Comparison of ENCODE assay signal across 8 cellular contexts in the genomic region with DNA sequence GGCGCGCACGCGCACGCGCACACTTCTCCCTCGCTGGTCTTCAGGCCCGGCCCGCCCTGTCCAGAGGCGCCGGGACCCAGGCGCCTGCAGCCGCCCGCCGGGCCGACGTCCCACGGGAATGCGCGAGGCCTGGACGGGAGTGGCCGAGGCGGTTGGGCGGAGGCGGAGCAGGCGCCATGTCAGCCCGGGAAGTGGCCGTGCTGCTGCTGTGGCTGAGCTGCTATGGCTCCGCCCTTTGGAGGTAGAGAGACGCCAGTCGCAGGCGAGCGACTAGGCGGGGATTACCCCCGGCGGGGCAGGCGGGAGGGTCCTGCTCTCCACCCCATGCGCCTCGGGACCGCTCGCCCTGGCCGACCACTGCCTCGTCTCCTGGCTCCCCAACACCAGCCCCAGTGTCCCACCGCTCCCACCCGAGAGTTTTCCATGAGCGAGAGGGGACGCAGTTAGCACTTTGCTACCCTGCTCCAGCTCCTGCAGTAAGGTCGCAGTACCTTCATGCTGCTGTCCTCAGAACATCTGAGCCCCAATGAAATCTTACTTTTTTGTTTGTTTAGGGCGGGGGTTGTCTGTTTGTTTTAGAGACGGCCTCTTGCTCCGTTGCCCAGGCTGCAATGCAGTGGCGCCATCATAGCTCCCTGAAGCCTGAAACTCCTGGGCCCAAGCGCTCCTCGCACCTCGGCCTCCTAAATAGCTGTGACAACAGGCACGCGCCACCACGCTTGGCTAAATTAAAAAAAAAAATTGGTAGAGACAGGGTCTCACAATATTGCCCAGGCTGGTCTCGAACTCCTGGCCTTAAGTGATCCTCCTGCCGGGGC. TPM values are rescaled to one million over a fixed set of nuclear protein-coding genes. Genes with fewer than 3 reads are reported as not detected.
A peak's percentile ranks its signal among the peaks of the same experiment; 100 is the strongest.
DNase-seq lines count a peak whose midpoint lies in the region; ATAC-seq and TF ChIP-seq lines count a peak whose summit lies in the region.

A gene with protein sequence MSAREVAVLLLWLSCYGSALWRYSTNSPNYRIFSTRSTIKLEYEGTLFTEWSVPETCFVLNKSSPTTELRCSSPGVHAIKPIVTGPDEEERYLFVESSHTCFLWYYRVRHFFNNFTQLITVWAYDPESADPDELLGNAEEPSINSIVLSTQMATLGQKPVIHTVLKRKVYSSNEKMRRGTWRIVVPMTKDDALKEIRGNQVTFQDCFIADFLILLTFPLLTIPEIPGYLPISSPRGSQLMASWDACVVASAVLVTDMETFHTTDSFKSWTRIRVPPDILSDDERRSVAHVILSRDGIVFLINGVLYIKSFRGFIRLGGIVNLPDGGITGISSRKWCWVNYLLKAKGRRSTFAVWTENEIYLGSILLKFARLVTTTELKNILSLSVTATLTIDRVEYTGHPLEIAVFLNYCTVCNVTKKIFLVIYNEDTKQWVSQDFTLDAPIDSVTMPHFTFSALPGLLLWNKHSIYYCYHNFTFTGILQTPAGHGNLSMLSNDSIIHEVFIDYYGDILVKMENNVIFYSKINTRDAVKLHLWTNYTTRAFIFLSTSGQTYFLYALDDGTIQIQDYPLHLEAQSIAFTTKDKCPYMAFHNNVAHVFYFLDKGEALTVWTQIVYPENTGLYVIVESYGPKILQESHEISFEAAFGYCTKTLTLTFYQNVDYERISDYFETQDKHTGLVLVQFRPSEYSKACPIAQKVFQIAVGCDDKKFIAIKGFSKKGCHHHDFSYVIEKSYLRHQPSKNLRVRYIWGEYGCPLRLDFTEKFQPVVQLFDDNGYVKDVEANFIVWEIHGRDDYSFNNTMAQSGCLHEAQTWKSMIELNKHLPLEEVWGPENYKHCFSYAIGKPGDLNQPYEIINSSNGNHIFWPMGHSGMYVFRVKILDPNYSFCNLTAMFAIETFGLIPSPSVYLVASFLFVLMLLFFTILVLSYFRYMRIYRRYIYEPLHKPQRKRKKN (plus strand): TSS at position 20 of the 818 bp plus-strand sequence. CDS start 157 bp downstream, at position 177.

- in situ Hi-C loops in GM13976 (cut with MboI; ENCODE audit: low sequenced_read_pairs, unreplicated experiment), result no loop called here

- DNase-seq in GM13976 (ENCODE audit: low spot score) (peak; percentile 95), NCI-H146 treated with DMSO at 0.1 percent for 48 hours (lab: John Stamatoyannopoulos, UW; ENCODE audit: unreplicated experiment) (peak; percentile 92), cerebellum (ENCODE audit: low spot score) (peak; percentile 83), islet precursor cell (peak; percentile 95), NCI-H524 (lab: John Stamatoyannopoulos, UW) (no peak)
- DNase-seq in stimulated activated CD4-positive, alpha-beta T cell treated with anti-CD3 and anti-CD28 coated beads, Interleukin-12 subunit alpha, Interleukin-12 subunit beta, amount 100 ng/mL, for 24 hours (ENCODE audit: low read depth in 2 of 2), result peak; percentile 57 to 60

- ATAC-seq in HG02610 (IDR thresholded peaks at IDR 0.05; ENCODE audit: unreplicated experiment), result peak; percentile 98
- peak; percentile 96 to 98 for ATAC-seq in activated CD4-positive, CD25-positive, alpha-beta regulatory T cell treated with anti-CD3 and anti-CD28 coated beads, Interleukin-2, amount 50 U/mL, for 24 hours

- TF ChIP-seq CTCF in GM13976 (IDR thresholded peaks at IDR 0.05; ENCODE audit: borderline replicate concordance, control extremely low read depth, extremely low read depth, insufficient read depth, missing control alignments), result peak; percentile 6

RNA-seq across cellular contexts. Expression of the gene that starts here (rescaled TPM):
- 1.5 TPM for total RNA-seq in cerebellum

Comparison
In these comparisons a context has a peak if more than half of its experiments do, and no peak if none do; other contexts are left out.
1. DNase-seq: peak in GM13976 (single experiment), NCI-H146 treated with DMSO at 0.1 percent for 48 hours (single experiment), cerebellum (single experiment), islet precursor cell (single experiment) and stimulated activated CD4-positive, alpha-beta T cell treated with anti-CD3 and anti-CD28 coated beads, Interleukin-12 subunit alpha, Interleukin-12 subunit beta, amount 100 ng/mL, for 24 hours (2 of 2); none in NCI-H524 (0 of 2).